ENCODE assay signal across 1 cellular context in the genomic region with DNA sequence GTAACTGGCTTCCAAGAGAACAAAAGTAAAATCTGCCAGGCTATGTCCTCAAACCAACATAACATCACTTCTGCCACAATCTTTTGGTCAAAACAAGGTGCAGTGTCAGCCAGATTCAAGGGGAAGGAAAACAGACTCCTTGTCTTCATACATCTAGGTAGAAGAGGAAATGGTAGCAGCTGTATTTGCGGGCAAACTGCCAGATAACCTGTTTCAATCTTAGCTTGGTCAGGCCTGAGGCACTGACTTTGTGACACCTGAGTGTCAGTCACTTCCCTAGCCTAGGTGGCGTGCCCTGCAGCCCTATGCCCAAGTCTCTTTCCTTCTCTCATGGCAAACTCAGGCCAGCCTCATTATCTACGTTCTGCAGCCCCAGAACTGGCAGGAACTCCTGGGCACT.
TF ChIP-seq lines count a peak whose summit lies in the region.

No MANE protein-coding gene starts in this region.

TF ChIP-seq in GM12878, 131 proteins besides CTCF, POLR2A, EP300 and RAD21 (continued from another document):
- TF ChIP-seq, protein P1, sequence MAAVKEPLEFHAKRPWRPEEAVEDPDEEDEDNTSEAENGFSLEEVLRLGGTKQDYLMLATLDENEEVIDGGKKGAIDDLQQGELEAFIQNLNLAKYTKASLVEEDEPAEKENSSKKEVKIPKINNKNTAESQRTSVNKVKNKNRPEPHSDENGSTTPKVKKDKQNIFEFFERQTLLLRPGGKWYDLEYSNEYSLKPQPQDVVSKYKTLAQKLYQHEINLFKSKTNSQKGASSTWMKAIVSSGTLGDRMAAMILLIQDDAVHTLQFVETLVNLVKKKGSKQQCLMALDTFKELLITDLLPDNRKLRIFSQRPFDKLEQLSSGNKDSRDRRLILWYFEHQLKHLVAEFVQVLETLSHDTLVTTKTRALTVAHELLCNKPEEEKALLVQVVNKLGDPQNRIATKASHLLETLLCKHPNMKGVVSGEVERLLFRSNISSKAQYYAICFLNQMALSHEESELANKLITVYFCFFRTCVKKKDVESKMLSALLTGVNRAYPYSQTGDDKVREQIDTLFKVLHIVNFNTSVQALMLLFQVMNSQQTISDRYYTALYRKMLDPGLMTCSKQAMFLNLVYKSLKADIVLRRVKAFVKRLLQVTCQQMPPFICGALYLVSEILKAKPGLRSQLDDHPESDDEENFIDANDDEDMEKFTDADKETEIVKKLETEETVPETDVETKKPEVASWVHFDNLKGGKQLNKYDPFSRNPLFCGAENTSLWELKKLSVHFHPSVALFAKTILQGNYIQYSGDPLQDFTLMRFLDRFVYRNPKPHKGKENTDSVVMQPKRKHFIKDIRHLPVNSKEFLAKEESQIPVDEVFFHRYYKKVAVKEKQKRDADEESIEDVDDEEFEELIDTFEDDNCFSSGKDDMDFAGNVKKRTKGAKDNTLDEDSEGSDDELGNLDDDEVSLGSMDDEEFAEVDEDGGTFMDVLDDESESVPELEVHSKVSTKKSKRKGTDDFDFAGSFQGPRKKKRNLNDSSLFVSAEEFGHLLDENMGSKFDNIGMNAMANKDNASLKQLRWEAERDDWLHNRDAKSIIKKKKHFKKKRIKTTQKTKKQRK (IDR thresholded peaks at IDR 0.05; ENCODE audit: low read depth, low read length), result no peak
- TF ChIP-seq FOXM1 (IDR thresholded peaks at IDR 0.05; ENCODE audit: low read depth, low read length), result no peak
